24 cellular contexts compared by ENCODE assay signal in the genomic region with DNA sequence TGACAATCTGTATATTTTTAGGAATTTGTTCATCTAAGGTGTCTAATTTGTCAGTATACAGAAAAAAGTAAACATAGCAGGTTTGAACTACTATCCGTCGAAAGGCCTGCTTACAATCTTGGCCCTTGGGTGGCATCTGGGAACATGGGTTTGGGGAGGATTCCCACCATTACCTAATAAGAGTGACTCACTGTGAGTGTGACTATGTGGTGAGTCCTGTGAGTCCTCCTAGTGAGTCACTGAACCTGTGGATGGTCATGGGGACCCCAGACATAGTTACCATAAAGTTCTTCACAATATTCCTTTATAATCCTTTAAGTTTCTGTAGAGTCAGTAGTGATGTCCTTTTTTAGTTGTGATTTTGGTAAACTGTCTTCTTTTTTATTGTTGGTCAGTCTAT. TPM values are rescaled to one million over a fixed set of nuclear protein-coding genes. Genes with fewer than 3 reads are reported as not detected.
DNase-seq lines count a peak whose midpoint lies in the region; ATAC-seq, FAIRE-seq and TF ChIP-seq lines count a peak whose summit lies in the region.
"Had no signal": no experiment of that assay in that cellular context is flagged by ENCODE, and none has a peak within 500 bp of the region (broad histone marks: within the 10 kb centered on the region; RNA-seq: fewer than 3 reads in every experiment).

No MANE protein-coding gene starts in this region.

- H3K27ac ChIP-seq in breast epithelium: no peak overlapping the region
- no peak overlapping the region for H3K27ac ChIP-seq in astrocyte (ENCODE audit: low read depth, low read length)
- no peak overlapping the region for H3K27ac ChIP-seq in osteoblast (ENCODE audit: low read depth, low read length)
- H3K27ac ChIP-seq: heart right ventricle, prostate gland, SJSA1 had no signal

- in situ Hi-C loops in ACHN (cut with HindIII; ENCODE audit: low pct_ligation_motif_present, low pct_unique_long_range_greater_than_20kb, low sequenced_read_pairs): no loop called here

- DNase-seq in MCF 10A (ENCODE audit: unreplicated experiment) (peak; percentile 85), breast epithelium (ENCODE audit: low spot score in 2 of 2) (no peak), astrocyte (ENCODE audit: low read depth) (peak; percentile 57), foreskin fibroblast (peak; percentile 13 to 48), osteoblast (ENCODE audit: insufficient read length, low spot score, missing footprints) (no peak), ACHN (no peak), GM19240 (ENCODE audit: insufficient read length, low spot score) (no peak)
- DNase-seq: 8988T; activated B cell treated with CpG ODN at 0.5 μM for 24 hours; activated CD8-positive, alpha-beta T cell treated with anti-CD3 and anti-CD28 coated beads, Interleukin-2, amount 10 ng/mL, durations not matched to agents 7 days and 5 days; activated naive CD4-positive, alpha-beta T cell treated with anti-CD3 and anti-CD28 coated beads, Interleukin-2, amount 50 U/mL, for 16 hours; activated T-cell treated with anti-CD3 and anti-CD28 coated beads, Interleukin-2, amount 50 U/mL, for 4 hours; erythroblast; heart right ventricle; naive B cell; NCI-H1092; stimulated activated CD8-positive, alpha-beta memory T cell treated with anti-CD3 and anti-CD28 coated beads, Interleukin-4, amount 100 ng/mL, for 48 hours had no signal

- BruUV-seq in MCF 10A (replicated peaks; lab: Mats Ljungman, UMichigan): no TSS peak

- H3K36me3 Mint-ChIP-seq in MCF 10A (ENCODE audit: insufficient read depth, unreplicated experiment) (peaks cover 19% of the 10 kb centered on the region), astrocyte (ENCODE audit: low read depth, unreplicated experiment) (peaks cover 44% of the 10 kb centered on the region)

- FAIRE-seq in astrocyte (lab: Jason Lieb, UNC): no peak
- FAIRE-seq: keratinocyte had no signal

- intact Hi-C loops in MCF 10A (cut with micrococcal nuclease) (no loop called here), breast epithelium (cut with DNase I; ENCODE audit: low total_unique reads) (no loop called here)

- H3K9me3 Mint-ChIP-seq in MCF 10A (ENCODE audit: unreplicated experiment) (peaks cover 20% of the 10 kb centered on the region), astrocyte (ENCODE audit: unreplicated experiment) (peaks cover 17% of the 10 kb centered on the region)

- H3K4me3 Mint-ChIP-seq in MCF 10A (ENCODE audit: unreplicated experiment): no peak overlapping the region
- no peak overlapping the region for H3K4me3 Mint-ChIP-seq in astrocyte (ENCODE audit: unreplicated experiment)
- H3K4me3 Mint-ChIP-seq: activated B cell treated with CpG ODN at 0.5 μM for 24 hours; activated CD8-positive, alpha-beta T cell treated with anti-CD3 and anti-CD28 coated beads, Interleukin-2, amount 10 ng/mL, durations not matched to agents 7 days and 5 days; activated T-cell treated with anti-CD3 and anti-CD28 coated beads, Interleukin-2, amount 50 U/mL, for 4 hours; brain; naive B cell had no signal

- H3K79me2 ChIP-seq in astrocyte (ENCODE audit: insufficient read depth, low read length) (no peaks in the 10 kb centered on the region), osteoblast (ENCODE audit: insufficient read depth, low read length) (no peaks in the 10 kb centered on the region)

- no peak for TF ChIP-seq POLR2A in breast epithelium (IDR thresholded peaks at IDR 0.05)

- CTCF ChIA-PET in MCF 10A (lab: Yijun Ruan, JAX): no interaction called here

- peaks cover 0 to 12% of the 10 kb centered on the region in 2 donors for H3K9me3 ChIP-seq in breast epithelium
- peaks cover 2% of the 10 kb centered on the region for H3K9me3 ChIP-seq in astrocyte (ENCODE audit: insufficient read depth, low read depth, low read length)
- peaks cover 3% of the 10 kb centered on the region for H3K9me3 ChIP-seq in osteoblast (ENCODE audit: low read depth, low read length)
- H3K9me3 ChIP-seq: prostate gland, SJSA1 had no signal

- H3K9ac ChIP-seq in astrocyte (ENCODE audit: low read length): no peak overlapping the region
- H3K9ac ChIP-seq: BLaER1 treated with 17β-estradiol and CSF1 and Interleukin-3, amounts not matched to agents 10 nM and 100 nM had no signal

- H4K20me1 ChIP-seq in astrocyte (ENCODE audit: insufficient read depth, low read length): no peaks in the 10 kb centered on the region
- H4K20me1 ChIP-seq in osteoblast (ENCODE audit: insufficient read depth, low read length): no peaks in the 10 kb centered on the region

- no peak overlapping the region for H3K4me3 ChIP-seq in breast epithelium
- H3K4me3 ChIP-seq in astrocyte (ENCODE audit: insufficient read depth, low read depth, low read length): no peak overlapping the region
- no peak overlapping the region for H3K4me3 ChIP-seq in foreskin fibroblast (ENCODE audit: low read depth in 1 of 2, low read length in 2 of 2)
- H3K4me3 ChIP-seq in osteoblast (ENCODE audit: insufficient read depth, low read length): no peak overlapping the region
- H3K4me3 ChIP-seq: BLaER1 treated with 17β-estradiol and CSF1 and Interleukin-3, amounts not matched to agents 10 nM and 100 nM; heart right ventricle; prostate gland; SJSA1; smooth muscle cell had no signal

- H3K4me2 ChIP-seq in astrocyte (ENCODE audit: low read length) (no peak overlapping the region), osteoblast (ENCODE audit: insufficient read depth, low read length) (no peak overlapping the region)
- H3K4me2 ChIP-seq: smooth muscle cell had no signal

- POLR2A ChIA-PET in MCF 10A (lab: Yijun Ruan, JAX): interaction anchor here (0.8 to 1.2 kb wide), 3 partner anchors 13 to 51 kb away, joined by 3 to 5 read pairs (median 3); no protein-coding TSS in a partner anchor

- H3K27me3 ChIP-seq in breast epithelium: no peaks in the 10 kb centered on the region
- no peaks in the 10 kb centered on the region for H3K27me3 ChIP-seq in astrocyte (ENCODE audit: insufficient read depth, low read length)
- no peaks in the 10 kb centered on the region for H3K27me3 ChIP-seq in osteoblast (ENCODE audit: insufficient read depth, low read length)
- H3K27me3 ChIP-seq: BLaER1 treated with 17β-estradiol and CSF1 and Interleukin-3, amounts not matched to agents 10 nM and 100 nM; heart right ventricle; SJSA1 had no signal

- H2AFZ ChIP-seq in astrocyte (ENCODE audit: low read depth, low read length) (no peak overlapping the region), osteoblast (ENCODE audit: low read length) (no peak overlapping the region)

- TF ChIP-seq CTCF in MCF 10A (IDR thresholded peaks at IDR 0.05; ENCODE audit: unreplicated experiment): no peak
- no peak for TF ChIP-seq CTCF in breast epithelium (IDR thresholded peaks at IDR 0.05)
- no peak for TF ChIP-seq CTCF in astrocyte (IDR thresholded peaks at IDR 0.05; ENCODE audit: insufficient read depth, low read depth, low read length)
- no peak for TF ChIP-seq CTCF in foreskin fibroblast (IDR thresholded peaks at IDR 0.05; ENCODE audit: low read depth, low read length)
- TF ChIP-seq CTCF in osteoblast (IDR thresholded peaks at IDR 0.05; ENCODE audit: extremely low read depth, low read depth, low read length): no peak

- ATAC-seq in HG02973 (IDR thresholded peaks at IDR 0.05; ENCODE audit: unreplicated experiment): no peak
- ATAC-seq: activated CD8-positive, alpha-beta T cell treated with anti-CD3 and anti-CD28 coated beads, Interleukin-2, amount 10 ng/mL, durations not matched to agents 7 days and 5 days; activated T-cell treated with anti-CD3 and anti-CD28 coated beads, Interleukin-2, amount 50 U/mL, for 4 hours; heart right ventricle had no signal

- peaks cover 4% of the 10 kb centered on the region for H3K36me3 ChIP-seq in breast epithelium
- no peaks in the 10 kb centered on the region for H3K36me3 ChIP-seq in astrocyte (ENCODE audit: insufficient read depth, low read length)
- no peaks in the 10 kb centered on the region for H3K36me3 ChIP-seq in osteoblast (ENCODE audit: insufficient read depth, low read length)
- H3K36me3 ChIP-seq: prostate gland, SJSA1 had no signal

- H3K27ac Mint-ChIP-seq in MCF 10A (ENCODE audit: low read depth, unreplicated experiment) (no peak overlapping the region), astrocyte (ENCODE audit: unreplicated experiment) (no peak overlapping the region)
- H3K27ac Mint-ChIP-seq: activated B cell treated with CpG ODN at 0.5 μM for 24 hours; activated CD8-positive, alpha-beta T cell treated with anti-CD3 and anti-CD28 coated beads, Interleukin-2, amount 10 ng/mL, durations not matched to agents 7 days and 5 days; brain; naive B cell had no signal

- no peaks in the 10 kb centered on the region for H3K27me3 Mint-ChIP-seq in MCF 10A (ENCODE audit: insufficient read depth, unreplicated experiment)
- no peaks in the 10 kb centered on the region for H3K27me3 Mint-ChIP-seq in astrocyte (ENCODE audit: low read depth, unreplicated experiment)
- H3K27me3 Mint-ChIP-seq: activated B cell treated with CpG ODN at 0.5 μM for 24 hours, naive B cell had no signal

- H3K4me1 ChIP-seq in breast epithelium (no peaks in the 10 kb centered on the region), astrocyte (ENCODE audit: insufficient read depth, low read length) (no peaks in the 10 kb centered on the region), osteoblast (ENCODE audit: insufficient read depth, low read length) (no peaks in the 10 kb centered on the region)
- H3K4me1 ChIP-seq: heart right ventricle, prostate gland, SJSA1 had no signal

- H3K4me1 Mint-ChIP-seq in MCF 10A (ENCODE audit: insufficient read depth, unreplicated experiment): peaks cover 7% of the 10 kb centered on the region
- no peaks in the 10 kb centered on the region for H3K4me1 Mint-ChIP-seq in astrocyte (ENCODE audit: low read depth, unreplicated experiment)
- H3K4me1 Mint-ChIP-seq: naive B cell had no signal

RNA-seq across cellular contexts. Expression of gene RNF130, which starts 37.0 kb away (rescaled TPM):
- 31.8 and 34.0 TPM in 2 replicates for total RNA-seq in MCF 10A (2022)
- 100 to 1,000 TPM; 114 to 267 (median 143) TPM for total RNA-seq in breast epithelium
- 28.7 and 29.8 TPM in 2 replicates for total RNA-seq in astrocyte
- total RNA-seq in osteoblast: 25.0 and 28.6 TPM in 2 replicates

Comparison
In these comparisons a context has a peak if more than half of its experiments do, and no peak if none do; other contexts are left out.
1. DNase-seq: peak in MCF 10A (single experiment), astrocyte (single experiment) and foreskin fibroblast (2 of 2); none in breast epithelium (0 of 2), osteoblast (single experiment), ACHN (single experiment) and GM19240 (single experiment).